Comparison of ENCODE assay signal across 9 cellular contexts in the genomic region with DNA sequence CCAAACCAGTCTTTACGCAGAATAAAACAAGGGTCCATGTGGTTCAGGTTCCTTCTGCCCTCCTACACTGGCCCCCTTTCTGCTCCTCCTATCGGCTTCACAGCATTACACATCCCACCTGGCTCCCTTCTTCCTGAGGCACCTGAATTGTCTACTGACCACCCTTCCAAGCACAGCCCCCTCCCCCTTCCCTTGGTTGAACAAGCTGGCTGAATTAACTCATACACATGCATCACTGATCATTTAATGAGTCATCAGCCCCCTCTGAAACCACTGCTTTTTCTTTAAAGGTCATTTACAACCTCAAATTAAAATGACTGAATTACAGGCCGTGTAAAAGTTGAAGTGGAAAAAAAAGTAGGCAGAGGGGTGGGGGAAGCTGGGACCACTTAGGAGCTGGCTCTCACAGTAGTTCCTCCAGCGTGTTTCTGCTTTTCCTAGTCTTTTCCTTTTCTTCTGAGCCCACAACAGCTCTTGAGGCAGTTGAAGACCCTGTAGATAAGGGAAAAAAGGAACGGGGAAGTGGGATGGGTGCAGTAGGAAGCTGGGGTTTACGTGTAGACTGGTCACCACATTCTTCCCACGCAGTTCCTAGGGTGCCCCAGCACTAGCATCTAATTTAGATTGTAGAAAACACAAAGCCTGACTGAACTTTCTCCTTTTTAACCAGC.
DNase-seq lines count a peak whose midpoint lies in the region; ATAC-seq, FAIRE-seq and TF ChIP-seq lines count a peak whose summit lies in the region.
"Had no signal": no experiment of that assay in that cellular context is flagged by ENCODE, and none has a peak within 500 bp of the region (broad histone marks: within the 10 kb centered on the region; RNA-seq: fewer than 3 reads in every experiment).

No MANE protein-coding gene starts in this region.

- H3K36me3 ChIP-seq in PC-9 (ENCODE audit: low read depth) (peaks cover 4% of the 10 kb centered on the region; the same call in 1 of the 2 replicates), sigmoid colon (no peaks in the 10 kb centered on the region)

- no peak for TF ChIP-seq EP300 in sigmoid colon (IDR thresholded peaks at IDR 0.05)

- CTCF ChIA-PET in PC-9 (lab: Charles Lee), result no interaction called here

- H3K27ac Mint-ChIP-seq in brain, result peak overlapping the region; percentile 60 to 97 (median 91)

- H2AFZ ChIP-seq in PC-9, result peak overlapping the region; percentile 46; the same call in 1 of the 2 replicates

- H3K4me3 ChIP-seq in PC-9 (peak overlapping the region; percentile 28; the same call in 1 of the 2 replicates), sigmoid colon (no peak overlapping the region)
- H3K4me3 ChIP-seq: SK-N-MC had no signal

- peak; percentile 49 for ATAC-seq in HG02588 (IDR thresholded peaks at IDR 0.05; ENCODE audit: unreplicated experiment)

- H3K4me1 Mint-ChIP-seq in brain, result peaks cover 89% of the 10 kb centered on the region

- intact Hi-C loops in PC-9 (cut with micrococcal nuclease; ENCODE audit: unreplicated experiment), result loop anchor here (2.0 kb wide), 1 partner anchor 19 kb away; no protein-coding TSS in a partner anchor
- intact Hi-C loops in sigmoid colon (cut with DNase I), result no loop called here

- no TSS peak for BruUV-seq in PC-9 (replicated peaks; lab: Mats Ljungman, UMichigan)

- H3K9me3 Mint-ChIP-seq in brain, result no peaks in the 10 kb centered on the region

- H3K27me3 Mint-ChIP-seq in brain, result no peaks in the 10 kb centered on the region

- H3K27ac ChIP-seq in PC-9 (peak overlapping the region; percentile 79), sigmoid colon (peak overlapping the region in 3 of 4 donors; percentile 43 to 50 (median 50))
- H3K27ac ChIP-seq: SK-N-MC had no signal

- H3K9me2 ChIP-seq in PC-9 (ENCODE audit: insufficient read depth), result no peaks in the 10 kb centered on the region

- peaks cover 61% of the 10 kb centered on the region for H3K79me2 ChIP-seq in PC-9 (ENCODE audit: low read depth)

- H3K27me3 ChIP-seq in PC-9 (ENCODE audit: insufficient read depth, low read depth) (no peaks in the 10 kb centered on the region), sigmoid colon (no peaks in the 10 kb centered on the region)

- no peak for DNase-seq in GM18507 (ENCODE audit: extremely low spot score, insufficient read length, low read depth)
- peak; percentile 24 to 84 for DNase-seq in PC-9
- DNase-seq in sigmoid colon, result no peak
- no peak for DNase-seq in NCI-H82 treated with DMSO at 0.1 percent for 48 hours (lab: John Stamatoyannopoulos, UW; ENCODE audit: unreplicated experiment)
- no peak for DNase-seq in NCI-H524 (lab: John Stamatoyannopoulos, UW)
- no peak for DNase-seq in UCSD-AML1 (lab: John Stamatoyannopoulos, UW; ENCODE audit: unreplicated experiment)

- WGBS in sigmoid colon, 2 donors, result 54 to 62% methylated on average over 7 of the region's 7 CpGs

- H4K20me1 ChIP-seq in PC-9 (ENCODE audit: insufficient read depth), result no peaks in the 10 kb centered on the region

- H3F3A ChIP-seq in PC-9 (ENCODE audit: insufficient read depth, low read depth), result peaks cover 34% of the 10 kb centered on the region

- H3K4me3 Mint-ChIP-seq in brain, result peak overlapping the region in 2 of 5 experiments; percentile 10 to 46

- H3K36me3 Mint-ChIP-seq in brain, result peaks cover 59% of the 10 kb centered on the region

- TF ChIP-seq CTCF in PC-9 (conservative IDR thresholded peaks at IDR 0.05), result no peak
- TF ChIP-seq CTCF in brain (conservative IDR thresholded peaks at IDR 0.05), result no peak
- TF ChIP-seq CTCF in sigmoid colon (IDR thresholded peaks at IDR 0.05), result no peak

- no peak for TF ChIP-seq POLR2A in sigmoid colon (IDR thresholded peaks at IDR 0.05)

- H3K4me2 ChIP-seq in PC-9, result peak overlapping the region; percentile 78

- POLR2A ChIA-PET in PC-9 (lab: Charles Lee; ENCODE audit: unreplicated experiment), result no interaction called here

- FAIRE-seq in GM18507 (lab: Jason Lieb, UNC), result peak; percentile 82

- H3K9me3 ChIP-seq in PC-9 (ENCODE audit: insufficient read depth, low read depth) (no peaks in the 10 kb centered on the region), sigmoid colon (no peaks in the 10 kb centered on the region)

- peaks cover 62% of the 10 kb centered on the region for H3K4me1 ChIP-seq in PC-9 (replicated peaks; ENCODE audit: insufficient read depth)
- H3K4me1 ChIP-seq in sigmoid colon, result peaks cover 0 to 29% (median 16%) of the 10 kb centered on the region in 4 donors

Comparison
In these comparisons a context has a peak if more than half of its experiments do, and no peak if none do; other contexts are left out.
1. DNase-seq: peak in PC-9 (2 of 2); none in GM18507 (single experiment), sigmoid colon (single experiment), NCI-H82 treated with DMSO at 0.1 percent for 48 hours (single experiment), NCI-H524 (0 of 2) and UCSD-AML1 (single experiment).